In the genomic region with DNA sequence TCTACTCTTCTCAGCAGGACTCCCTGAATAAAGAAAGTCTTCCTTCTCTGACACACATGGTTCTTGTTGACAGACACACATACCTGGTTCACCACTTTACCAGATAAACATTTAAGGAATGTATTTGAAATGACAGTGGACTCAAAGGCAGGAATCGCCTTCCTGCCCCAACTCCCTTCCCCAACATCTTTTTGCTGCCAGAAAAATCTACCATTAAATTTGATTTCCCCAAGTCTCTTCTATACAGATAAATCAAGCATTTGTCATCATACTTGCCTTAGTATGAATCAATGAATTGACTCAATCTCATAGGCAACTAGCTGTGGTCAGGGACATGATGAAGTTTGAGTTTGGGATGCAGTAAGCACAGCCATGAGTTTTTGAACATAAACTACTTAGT, we compare ENCODE assay signal across 22 cellular contexts. TPM values are rescaled to one million over a fixed set of nuclear protein-coding genes. Genes with fewer than 3 reads are reported as not detected.
"Had no signal": no experiment of that assay in that cellular context is flagged by ENCODE, and none has a peak within 500 bp of the region (broad histone marks: within the 10 kb centered on the region; RNA-seq: fewer than 3 reads in every experiment).

No MANE protein-coding gene starts in this region.

- ATAC-seq: activated CD8-positive, alpha-beta T cell treated with anti-CD3 and anti-CD28 coated beads, Interleukin-2, amount 10 ng/mL, durations not matched to agents 7 days and 5 days; activated naive CD4-positive, alpha-beta T cell treated with anti-CD3 and anti-CD28 coated beads, Interleukin-2, amount 50 U/mL, for 72 hours; gastrocnemius medialis; heart right ventricle; left colon; naive thymus-derived CD4-positive, alpha-beta T cell; pancreas had no signal

- H3K9me3 ChIP-seq: gastrocnemius medialis, heart right ventricle, pancreas, thoracic aorta had no signal

- H3K36me3 ChIP-seq: cardiac muscle cell, gastrocnemius medialis, heart right ventricle, pancreas, thoracic aorta had no signal

- H3K27me3 ChIP-seq: cardiac muscle cell, gastrocnemius medialis, heart right ventricle, pancreas had no signal

- H3K27ac ChIP-seq: cardiac muscle cell, gastrocnemius medialis, heart right ventricle, pancreas, thoracic aorta had no signal

- H3K4me1 ChIP-seq: gastrocnemius medialis, heart right ventricle, pancreas had no signal

- DNase-seq: activated CD4-positive, alpha-beta T cell treated with anti-CD3 and anti-CD28 coated beads, Interleukin-2, amount 10 ng/mL, durations not matched to agents 24 days and 14 days; activated CD4-positive, CD25-positive, alpha-beta regulatory T cell; activated CD8-positive, alpha-beta memory T cell treated with anti-CD3 and anti-CD28 coated beads, Interleukin-2, amount 50 U/mL, for 4 hours; activated CD8-positive, alpha-beta T cell treated with anti-CD3 and anti-CD28 coated beads, Interleukin-2, amount 10 ng/mL, durations not matched to agents 7 days and 5 days; activated gamma-delta T cell; activated T-cell treated with anti-CD3 and anti-CD28 coated beads, Interleukin-2, amount 50 U/mL, for 48 hours; amniotic stem cell; endodermal cell; gastrocnemius medialis; heart right ventricle; left colon; mammary epithelial cell; naive thymus-derived CD4-positive, alpha-beta T cell; pancreas; stimulated activated CD4-positive, alpha-beta T cell treated with anti-CD3 and anti-CD28 coated beads, Interleukin-12 subunit alpha, Interleukin-12 subunit beta, amount 100 ng/mL, for 4 hours; stimulated activated CD4-positive, alpha-beta T cell treated with anti-CD3 and anti-CD28 coated beads, Interleukin-2, amount 100 ng/mL, for 24 hours had no signal

- H3K4me3 ChIP-seq: cardiac muscle cell, gastrocnemius medialis, heart right ventricle, pancreas, thoracic aorta had no signal

RNA-seq across cellular contexts. Expression of gene SMIM43, which starts 44.9 kb away (rescaled TPM):
- total RNA-seq: activated CD4-positive, alpha-beta T cell treated with anti-CD3 and anti-CD28 coated beads, Interleukin-2, amount 10 ng/mL, durations not matched to agents 24 days and 14 days; activated CD8-positive, alpha-beta T cell treated with anti-CD3 and anti-CD28 coated beads, Interleukin-2, amount 10 ng/mL, durations not matched to agents 7 days and 5 days; activated naive CD4-positive, alpha-beta T cell treated with anti-CD3 and anti-CD28 coated beads, Interleukin-2, amount 50 U/mL, for 72 hours; cardiac muscle cell; endodermal cell; epithelial cell of proximal tubule; gastrocnemius medialis; mammary epithelial cell; mononuclear cell; naive thymus-derived CD4-positive, alpha-beta T cell; pancreas; T-helper 2 cell treated with Interferon-gamma antibody and Interleukin-4, amounts not matched to agents 100 ng/mL and 5 ng/mL, for 36 hours; thoracic aorta had no signal
- polyA plus RNA-seq: cardiac muscle cell; naive thymus-derived CD4-positive, alpha-beta T cell had no signal
